In genomic region chr9:4339357-4339756, GRCh38 we compare ENCODE assay signal across 8 cellular contexts. TPM values are rescaled to one million over a fixed set of nuclear protein-coding genes. Genes with fewer than 3 reads are reported as not detected.
DNase-seq lines count a peak whose midpoint lies in the region; ATAC-seq and TF ChIP-seq lines count a peak whose summit lies in the region.

No MANE protein-coding gene starts in this region.

- TF ChIP-seq EP300 in stomach (IDR thresholded peaks at IDR 0.05) = no peak

- peak overlapping the region; percentile 65; the same call in 1 of the 2 replicates for H3K4me2 ChIP-seq in IMR-90 (ENCODE audit: low read depth, low read length)
- 0 out of 2 replicates have a peak overlapping the region, but pooled peaks have one; percentile 39 for H3K4me2 ChIP-seq in PC-9
- H3K4me2 ChIP-seq in fibroblast of lung (ENCODE audit: extremely low read depth, insufficient read depth, low read length) = peak overlapping the region; percentile 63
- H3K4me2 ChIP-seq in neural progenitor cell = no peak overlapping the region

- H2AFZ ChIP-seq in IMR-90 (replicated peaks; ENCODE audit: low read length, poor library complexity) (no peak overlapping the region), PC-9 (no peak overlapping the region), fibroblast of lung (ENCODE audit: low read length) (peak overlapping the region; percentile 55), neural progenitor cell (replicated peaks) (peak overlapping the region; percentile 7)

- in situ Hi-C loops in IMR-90 (cut with MboI; ENCODE audit: low sequenced_read_pairs) = no loop called here

- intact Hi-C loops in IMR-90 (cut with micrococcal nuclease) (loop anchor here (1.0 kb wide), 2 partner anchors 24 to 607 kb away; no protein-coding TSS in a partner anchor), PC-9 (cut with micrococcal nuclease; ENCODE audit: unreplicated experiment) (loop anchor here (1.0 to 5.0 kb wide), 2 partner anchors 24 to 112 kb away; no protein-coding TSS in a partner anchor), stomach (cut with DNase I; ENCODE audit: low total_unique reads) (no loop called here)

- no peak overlapping the region for H2BK20ac ChIP-seq in IMR-90 (ENCODE audit: low read depth, low read length)

- H3K4me3 ChIP-seq in IMR-90 (ENCODE audit: insufficient read depth, low read depth, low read length) (no peak overlapping the region), PC-9 (no peak overlapping the region), fibroblast of lung (replicated peaks in 1 of 4; ENCODE audit: control extremely low read depth in 1 of 4, insufficient read depth in 1 of 4, low read depth in 3 of 4, low read length in 4 of 4) (no peak overlapping the region), neural progenitor cell (no peak overlapping the region), stomach (no peak overlapping the region)

- H3K9ac ChIP-seq in IMR-90 (ENCODE audit: low read depth, low read length) (no peak overlapping the region), fibroblast of lung (ENCODE audit: insufficient read depth, low read length) (no peak overlapping the region), neural progenitor cell (no peak overlapping the region)

- no peaks in the 10 kb centered on the region; the same call in 1 of the 2 replicates for H3K4me1 ChIP-seq in IMR-90 (ENCODE audit: control insufficient read depth, insufficient read depth, low read length)
- 0 out of 2 replicates have a peak, but pooled peaks cover 3% of the 10 kb centered on the region for H3K4me1 ChIP-seq in PC-9 (replicated peaks; ENCODE audit: insufficient read depth)
- no peaks in the 10 kb centered on the region for H3K4me1 ChIP-seq in fibroblast of lung (ENCODE audit: control insufficient read depth, extremely low read depth, insufficient read depth, low read length)
- no peaks in the 10 kb centered on the region for H3K4me1 ChIP-seq in neural progenitor cell
- peaks cover 0 to 10% (median 6%) of the 10 kb centered on the region in 4 donors for H3K4me1 ChIP-seq in stomach

- no TSS peak for BruUV-seq in IMR-90 (replicated peaks; lab: Mats Ljungman, UMichigan)
- no TSS peak for BruUV-seq in PC-9 (replicated peaks; lab: Mats Ljungman, UMichigan)

- ATAC-seq in GM21423 (IDR thresholded peaks at IDR 0.05; ENCODE audit: unreplicated experiment) (peak; percentile 80), IMR-90 (ENCODE audit: low read depth) (peak; percentile 83)
- ATAC-seq in activated T-cell treated with anti-CD3 and anti-CD28 coated beads, Interleukin-2, amount 50 U/mL, for 4 hours = peak; percentile 83 to 89

- H3K9me3 ChIP-seq in IMR-90 (ENCODE audit: control insufficient read depth, insufficient read depth, low read length) (no peaks in the 10 kb centered on the region), PC-9 (ENCODE audit: insufficient read depth, low read depth) (no peaks in the 10 kb centered on the region), fibroblast of lung (ENCODE audit: control insufficient read depth, insufficient read depth, low read depth, low read length) (no peaks in the 10 kb centered on the region), neural progenitor cell (ENCODE audit: low read depth) (no peaks in the 10 kb centered on the region), stomach (no peaks in the 10 kb centered on the region)

- no peak overlapping the region for H2BK15ac ChIP-seq in IMR-90 (ENCODE audit: low read depth, low read length)

- H4K8ac ChIP-seq in IMR-90 (ENCODE audit: low read depth in 2 of 2, low read length in 2 of 2) = no peak overlapping the region

- dilution Hi-C loops in IMR-90 (cut with HindIII; ENCODE audit: low sequenced_read_pairs, unreplicated experiment) = no loop called here

- no peaks in the 10 kb centered on the region for H3K36me3 ChIP-seq in IMR-90 (ENCODE audit: control insufficient read depth, insufficient read depth, low read length)
- no peaks in the 10 kb centered on the region for H3K36me3 ChIP-seq in PC-9 (ENCODE audit: low read depth)
- no peaks in the 10 kb centered on the region for H3K36me3 ChIP-seq in fibroblast of lung (ENCODE audit: control insufficient read depth, insufficient read depth, low read length)
- no peaks in the 10 kb centered on the region for H3K36me3 ChIP-seq in neural progenitor cell
- H3K36me3 ChIP-seq in stomach = no peaks in the 10 kb centered on the region

- H4K20me1 ChIP-seq in IMR-90 (ENCODE audit: insufficient read depth, low read length) (no peaks in the 10 kb centered on the region), PC-9 (ENCODE audit: insufficient read depth) (no peaks in the 10 kb centered on the region), fibroblast of lung (ENCODE audit: control insufficient read depth, extremely low read depth, insufficient read depth, low read length) (no peaks in the 10 kb centered on the region), neural progenitor cell (ENCODE audit: low read depth) (no peaks in the 10 kb centered on the region)

- H4K5ac ChIP-seq in IMR-90 (ENCODE audit: low read depth, low read length) = no peak overlapping the region

- TF ChIP-seq RAD21 in IMR-90 (IDR thresholded peaks at IDR 0.05; ENCODE audit: low read length) = peak; percentile 86

- H4K91ac ChIP-seq in IMR-90 (ENCODE audit: insufficient read depth, low read depth, low read length) = no peak overlapping the region

- no peak overlapping the region for H3K27ac ChIP-seq in IMR-90 (ENCODE audit: insufficient read depth, low read length)
- H3K27ac ChIP-seq in PC-9 = no peak overlapping the region
- no peak overlapping the region for H3K27ac ChIP-seq in fibroblast of lung (ENCODE audit: insufficient read depth, low read length)
- H3K27ac ChIP-seq in neural progenitor cell = no peak overlapping the region
- no peak overlapping the region for H3K27ac ChIP-seq in stomach

- no peaks in the 10 kb centered on the region for H3K79me1 ChIP-seq in IMR-90 (ENCODE audit: low read depth in 1 of 2, low read length in 2 of 2)

- WGBS in IMR-90 (ENCODE audit: extremely low coverage in 2 of 2, insufficient read length in 1 of 2), 2 experiments = no CpG with 5 or more reads among the region's 6 CpGs
- 1 to 4% (median 1%) methylated on average over 6 of the region's 6 CpGs for WGBS in stomach, 5 donors

- H3K79me2 ChIP-seq in PC-9 (ENCODE audit: low read depth) = no peaks in the 10 kb centered on the region
- no peaks in the 10 kb centered on the region for H3K79me2 ChIP-seq in fibroblast of lung (ENCODE audit: control insufficient read depth, insufficient read depth, low read length)
- H3K79me2 ChIP-seq in neural progenitor cell (ENCODE audit: low read depth) = no peaks in the 10 kb centered on the region

- no peak overlapping the region for H2BK5ac ChIP-seq in IMR-90 (ENCODE audit: low read depth, low read length, poor library complexity, severe bottlenecking)

- H2AK9ac ChIP-seq in IMR-90 (replicated peaks; ENCODE audit: low read depth, low read length, poor library complexity) = no peak overlapping the region

- no peak overlapping the region for H3K4me3 Mint-ChIP-seq in activated T-cell treated with anti-CD3 and anti-CD28 coated beads, Interleukin-2, amount 50 U/mL, for 4 hours
- H3K4me3 Mint-ChIP-seq in neural progenitor cell = peak overlapping the region; percentile 16

- no peaks in the 10 kb centered on the region for H3K9me2 ChIP-seq in PC-9 (ENCODE audit: insufficient read depth)

- H3K9me3 Mint-ChIP-seq in activated T-cell treated with anti-CD3 and anti-CD28 coated beads, Interleukin-2, amount 50 U/mL, for 4 hours = no peaks in the 10 kb centered on the region
- peaks cover 5% of the 10 kb centered on the region for H3K9me3 Mint-ChIP-seq in neural progenitor cell

- peaks cover 4% of the 10 kb centered on the region for H3K4me1 Mint-ChIP-seq in activated T-cell treated with anti-CD3 and anti-CD28 coated beads, Interleukin-2, amount 50 U/mL, for 4 hours (ENCODE audit: low read depth)
- H3K4me1 Mint-ChIP-seq in neural progenitor cell = peaks cover 12% of the 10 kb centered on the region

- H3K14ac ChIP-seq in IMR-90 (replicated peaks; ENCODE audit: low read depth, low read length) = no peak overlapping the region

- H3K56ac ChIP-seq in IMR-90 (ENCODE audit: extremely low read depth, insufficient read depth, low read length) = no peak overlapping the region

- CTCF ChIA-PET in IMR-90 (lab: Yijun Ruan, JAX) = interaction anchor here (0.6 to 2.6 kb wide), 16 partner anchors 8 to 1099 kb away, joined by 3 to 8 read pairs (median 3); no protein-coding TSS in a partner anchor
- CTCF ChIA-PET in PC-9 (lab: Charles Lee) = interaction anchor here (1.0 to 1.1 kb wide), 2 partner anchors 22 to 27 kb away, joined by 4 to 5 read pairs; no protein-coding TSS in a partner anchor

- DNase-seq in D341Med (ENCODE audit: low spot score) = peak; percentile 71
- peak; percentile 82 for DNase-seq in IMR-90
- DNase-seq in PC-9 = peak; percentile 72 to 75
- DNase-seq in activated T-cell treated with anti-CD3 and anti-CD28 coated beads, Interleukin-2, amount 50 U/mL, for 4 hours = peak; percentile 80
- DNase-seq in fibroblast of lung (ENCODE audit: low read depth in 2 of 2) = peak; percentile 76 to 86
- peak; percentile 75 for DNase-seq in neural progenitor cell (ENCODE audit: low spot score)
- peak; percentile 90 for DNase-seq in stomach

- H3K18ac ChIP-seq in IMR-90 (ENCODE audit: low read depth, low read length) = no peak overlapping the region

- no peak overlapping the region for H2AK5ac ChIP-seq in IMR-90 (ENCODE audit: low read depth, low read length)

- no peaks in the 10 kb centered on the region for H3F3A ChIP-seq in PC-9 (ENCODE audit: insufficient read depth, low read depth)
- H3F3A ChIP-seq in neural progenitor cell (ENCODE audit: low read depth) = no peaks in the 10 kb centered on the region

- TF ChIP-seq POLR2A in IMR-90 (IDR thresholded peaks at IDR 0.05; ENCODE audit: low read depth, low read length) (no peak), stomach (IDR thresholded peaks at IDR 0.05) (no peak)

- H3K4ac ChIP-seq in IMR-90 (ENCODE audit: low read depth, low read length) = no peak overlapping the region

- H3K27ac Mint-ChIP-seq in neural progenitor cell = peak overlapping the region; percentile 70

- POLR2A ChIA-PET in IMR-90 (lab: Charles Lee; ENCODE audit: unreplicated experiment) = no interaction called here
- POLR2A ChIA-PET in PC-9 (lab: Charles Lee; ENCODE audit: unreplicated experiment) = interaction anchor here (0.6 kb wide), 1 partner anchor 21 kb away, joined by 5 read pairs; no protein-coding TSS in a partner anchor

- H3K9me1 ChIP-seq in IMR-90 (ENCODE audit: insufficient read depth, low read length) = no peaks in the 10 kb centered on the region

- no peaks in the 10 kb centered on the region for H3K36me3 Mint-ChIP-seq in activated T-cell treated with anti-CD3 and anti-CD28 coated beads, Interleukin-2, amount 50 U/mL, for 4 hours (ENCODE audit: insufficient read depth)
- H3K36me3 Mint-ChIP-seq in neural progenitor cell = no peaks in the 10 kb centered on the region

- TF ChIP-seq CTCF in IMR-90 (conservative IDR thresholded peaks at IDR 0.05; ENCODE audit: low read depth, low read length) (peak; percentile 95), PC-9 (conservative IDR thresholded peaks at IDR 0.05) (peak; percentile 86), fibroblast of lung (conservative IDR thresholded peaks at IDR 0.05 in 1 of 2, IDR thresholded peaks at IDR 0.05 in 1 of 2; ENCODE audit: low read depth in 1 of 2, low read length in 2 of 2) (peak; percentile 99), neural progenitor cell (IDR thresholded peaks at IDR 0.05) (peak; percentile 92), stomach (IDR thresholded peaks at IDR 0.05) (peak in 5 of 7 experiments; percentile 76 to 92 (median 90))

- no peak overlapping the region for H2BK120ac ChIP-seq in IMR-90 (ENCODE audit: low read depth, low read length)

- no peaks in the 10 kb centered on the region for H3K27me3 ChIP-seq in IMR-90 (ENCODE audit: control insufficient read depth, insufficient read depth, low read length)
- no peaks in the 10 kb centered on the region for H3K27me3 ChIP-seq in PC-9 (ENCODE audit: insufficient read depth, low read depth)
- no peaks in the 10 kb centered on the region for H3K27me3 ChIP-seq in fibroblast of lung (ENCODE audit: control insufficient read depth, insufficient read depth, low read length)
- H3K27me3 ChIP-seq in neural progenitor cell = no peaks in the 10 kb centered on the region
- H3K27me3 ChIP-seq in stomach = no peaks in the 10 kb centered on the region

- H3K23ac ChIP-seq in IMR-90 (ENCODE audit: low read depth, low read length) = no peak overlapping the region

- H3K27me3 Mint-ChIP-seq in activated T-cell treated with anti-CD3 and anti-CD28 coated beads, Interleukin-2, amount 50 U/mL, for 4 hours (ENCODE audit: low read depth) = no peaks in the 10 kb centered on the region
- H3K27me3 Mint-ChIP-seq in neural progenitor cell (ENCODE audit: insufficient read depth, low read depth) = peaks cover 10% of the 10 kb centered on the region

RNA-seq across cellular contexts. Expression of gene GLIS3, which starts 39.5 kb away (rescaled TPM):
- total RNA-seq in IMR-90 (2012; rRNA removed) (22.5 and 22.8 TPM in 2 replicates), PC-9 (2021) (20.5 and 23.4 TPM in 2 replicates), fibroblast of lung (22.3 and 27.5 TPM in 2 replicates), neural progenitor cell (ENCODE audit: low replicate concordance) (38.1 and 48.1 TPM in 2 replicates), stomach (10 to 100 TPM in 3 of 5 donors, 1 to 10 TPM in 1, not detected in 1; 6.7 to 37.3 (median 20.4) TPM)
- polyA plus RNA-seq in IMR-90 (2012; rRNA removed) (5.7 TPM in 2 replicates), fibroblast of lung (4.2 and 5.3 TPM in 2 replicates), stomach (1 to 10 TPM in 2 of 3 donors, under 1 TPM in 1; 0.68 to 2.0 (median 1.7) TPM)
- polyA plus RNA-seq in IMR-90 (2012; cell fraction: cytosol; rRNA removed) = 3.0 and 3.7 TPM in 2 replicates
- polyA plus RNA-seq in IMR-90 (2012; cell fraction: nucleus; rRNA removed; ENCODE audit: low replicate concordance) = 5.5 and 9.3 TPM in 2 replicates
- total RNA-seq in activated T-cell treated with anti-CD3 and anti-CD28 coated beads, Interleukin-2, amount 50 U/mL, for 4 hours = 1 to 10 TPM; 1.7 to 4.7 (median 2.9) TPM
- 6.4 and 15.7 TPM in 2 replicates for polyA plus RNA-seq in fibroblast of lung (2012)
- polyA minus RNA-seq in fibroblast of lung (ENCODE audit: low replicate concordance) = 69.7 and 124 TPM in 2 replicates

Comparison
In these comparisons a context has a peak if more than half of its experiments do, and no peak if none do; other contexts are left out.
1. H2AFZ ChIP-seq: peak in fibroblast of lung (single experiment) and neural progenitor cell (single experiment); none in IMR-90 (single experiment) and PC-9 (single experiment).
2. Peak in every context shown above with its lines, with median percentiles within 50 percentile points of each other: DNase-seq, ATAC-seq and CTCF ChIP-seq.